In genomic region chr5:151676719-151677118, GRCh38 we compare ENCODE assay signal across 1 cellular context.
TF ChIP-seq lines count a peak whose summit lies in the region.

No MANE protein-coding gene starts in this region.

TF ChIP-seq in liver, 16 proteins besides CTCF, POLR2A, EP300 and RAD21 (continued from another document):
- TF ChIP-seq MAX (IDR thresholded peaks at IDR 0.05) (no peak), YY1 (IDR thresholded peaks at IDR 0.05) (no peak), JUND (IDR thresholded peaks at IDR 0.05) (no peak), TAF1 (conservative IDR thresholded peaks at IDR 0.05) (no peak), NR2F2 (IDR thresholded peaks at IDR 0.05) (no peak)
TF ChIP-seq in liver: peak in this region for 0.
